Comparison of ENCODE assay signal across 10 cellular contexts in genomic region chr1:39047374-39048229, GRCh38. TPM values are rescaled to one million over a fixed set of nuclear protein-coding genes. Genes with fewer than 3 reads are reported as not detected.
DNase-seq lines count a peak whose midpoint lies in the region; ATAC-seq, FAIRE-seq and TF ChIP-seq lines count a peak whose summit lies in the region.
"Had no signal": no experiment of that assay in that cellular context is flagged by ENCODE, and none has a peak within 500 bp of the region (broad histone marks: within the 10 kb centered on the region; RNA-seq: fewer than 3 reads in every experiment).

No MANE protein-coding gene starts in this region.

- H3K27me3 ChIP-seq in HepG2 (ENCODE audit: control insufficient read depth in 1 of 2, insufficient read depth in 2 of 2, low read length in 2 of 2) = no peaks in the 10 kb centered on the region
- H3K27me3 ChIP-seq in uterus = no peaks in the 10 kb centered on the region

- POLR2A ChIA-PET in HepG2 (lab: Yijun Ruan, JAX) = interaction anchor here (0.9 kb wide), 1 partner anchor 21 kb away, joined by 4 read pairs; the partner anchor contains the start of gene NDUFS5

- 71% methylated on average over 12 of the region's 12 CpGs for WGBS in HepG2 (ENCODE audit: low lambda C conversion rate)

- peak; percentile 53 to 92 for ATAC-seq in activated naive CD4-positive, alpha-beta T cell treated with anti-CD3 and anti-CD28 coated beads, Interleukin-2, amount 50 U/mL, for 72 hours
- ATAC-seq in HepG2 = peak; percentile 30; the same call in 1 of the 3 replicates

- no peak overlapping the region for H2AFZ ChIP-seq in HepG2 (ENCODE audit: low read length)

- H3K27me3 Mint-ChIP-seq in activated naive CD4-positive, alpha-beta T cell treated with anti-CD3 and anti-CD28 coated beads for 36 hours (ENCODE audit: low read depth) = no peaks in the 10 kb centered on the region

- in situ Hi-C loops in astrocyte of the cerebellum (cut with HindIII; ENCODE audit: low sequenced_read_pairs) = no loop called here
- in situ Hi-C loops in HepG2 (cut with HindIII; ENCODE audit: extremely low pct_ligation_motif_present, low pct_unique_long_range_greater_than_20kb) = no loop called here

- BruUV-seq in HepG2 (replicated peaks; lab: Mats Ljungman, UMichigan) = no TSS peak

- H3K27ac Mint-ChIP-seq in activated naive CD4-positive, alpha-beta T cell treated with anti-CD3 and anti-CD28 coated beads, Interleukin-2, amount 50 U/mL, for 72 hours = peak overlapping the region in 1 of 2 donors; percentile 9
- H3K27ac Mint-ChIP-seq in activated naive CD4-positive, alpha-beta T cell treated with anti-CD3 and anti-CD28 coated beads for 36 hours = no peak overlapping the region

- no peaks in the 10 kb centered on the region for H3K9me3 ChIP-seq in HepG2 (ENCODE audit: low read length)
- H3K9me3 ChIP-seq in uterus = no peaks in the 10 kb centered on the region

- TF ChIP-seq EP300 in HepG2 (IDR thresholded peaks at IDR 0.05; ENCODE audit: low read depth in 2 of 2, low read length in 2 of 2) (no peak), HepG2 (CRISPR knock-in tag; IDR thresholded peaks at IDR 0.05; ENCODE audit: borderline replicate concordance) (no peak)

- no peaks in the 10 kb centered on the region for H3K9me3 Mint-ChIP-seq in activated naive CD4-positive, alpha-beta T cell treated with anti-CD3 and anti-CD28 coated beads, Interleukin-2, amount 50 U/mL, for 72 hours
- H3K9me3 Mint-ChIP-seq in activated naive CD4-positive, alpha-beta T cell treated with anti-CD3 and anti-CD28 coated beads for 36 hours = no peaks in the 10 kb centered on the region

- CTCF ChIA-PET in activated naive CD4-positive, alpha-beta T cell treated with anti-CD3 and anti-CD28 coated beads for 36 hours (lab: Charles Lee) = interaction anchor here (0.5 to 1.1 kb wide), 3 partner anchors 15 to 46 kb away, joined by 3 to 4 read pairs (median 3); no protein-coding TSS in a partner anchor
- CTCF ChIA-PET in HepG2 (lab: Yijun Ruan, JAX; ENCODE audit: low intra/inter-chr PET ratio, low total read pairs) = no interaction called here

- peaks cover 6 to 8% of the 10 kb centered on the region in 2 donors for H3K36me3 Mint-ChIP-seq in activated naive CD4-positive, alpha-beta T cell treated with anti-CD3 and anti-CD28 coated beads, Interleukin-2, amount 50 U/mL, for 72 hours
- peaks cover 11% of the 10 kb centered on the region for H3K36me3 Mint-ChIP-seq in activated naive CD4-positive, alpha-beta T cell treated with anti-CD3 and anti-CD28 coated beads for 36 hours (ENCODE audit: low read depth)

- no peak for TF ChIP-seq CTCF in astrocyte of the cerebellum (IDR thresholded peaks at IDR 0.05; ENCODE audit: low read depth, low read length, missing control alignments)
- no peak for TF ChIP-seq CTCF in HepG2 (CRISPR knock-in tag; IDR thresholded peaks at IDR 0.05)
- no peak for TF ChIP-seq CTCF in uterus (IDR thresholded peaks at IDR 0.05)

- H3K4me3 ChIP-seq in astrocyte of the cerebellum (ENCODE audit: low read depth, low read length) (no peak overlapping the region), HepG2 (replicated peaks in 1 of 3; ENCODE audit: insufficient read depth in 1 of 3, low read depth in 2 of 3, low read length in 3 of 3) (no peak overlapping the region), uterus (no peak overlapping the region)

- H3K36me3 ChIP-seq in HepG2 (replicated peaks in 1 of 2; ENCODE audit: control insufficient read depth in 1 of 2, insufficient read depth in 2 of 2, low read length in 2 of 2) (no peaks in the 10 kb centered on the region), uterus (no peaks in the 10 kb centered on the region)

- H3K79me2 ChIP-seq in HepG2 (ENCODE audit: insufficient read depth, low read length) = no peaks in the 10 kb centered on the region

- FAIRE-seq in HepG2 (lab: Jason Lieb, UNC) = no peak
- FAIRE-seq: islet of Langerhans had no signal

- H3K4me1 ChIP-seq in HepG2 (ENCODE audit: insufficient read depth, low read length) = no peaks in the 10 kb centered on the region
- H3K4me1 ChIP-seq in uterus = no peaks in the 10 kb centered on the region

- intact Hi-C loops in activated naive CD4-positive, alpha-beta T cell treated with anti-CD3 and anti-CD28 coated beads for 36 hours (cut with micrococcal nuclease) = no loop called here
- intact Hi-C loops in HepG2 (cut with micrococcal nuclease; ENCODE audit: unreplicated experiment) = no loop called here
- intact Hi-C loops in uterus (cut with DNase I; ENCODE audit: low total_unique reads) = no loop called here

- TF ChIP-seq POLR2A in HepG2 (IDR thresholded peaks at IDR 0.05; ENCODE audit: insufficient read depth in 1 of 2, low read depth in 2 of 2, low read length in 2 of 2) (no peak), uterus (IDR thresholded peaks at IDR 0.05) (no peak)

- H3K4me2 ChIP-seq in HepG2 (ENCODE audit: low read depth, low read length) = no peak overlapping the region

- no peak overlapping the region for H3K9ac ChIP-seq in HepG2 (ENCODE audit: insufficient read depth, low read depth, low read length)

- no peak for TF ChIP-seq RAD21 in HepG2 (CRISPR knock-in tag; IDR thresholded peaks at IDR 0.05)

- no peak for DNase-seq in activated naive CD4-positive, alpha-beta T cell treated with anti-CD3 and anti-CD28 coated beads, Interleukin-2, amount 50 U/mL, for 72 hours (ENCODE audit: low spot score in 2 of 2)
- DNase-seq in activated naive CD4-positive, alpha-beta T cell treated with anti-CD3 and anti-CD28 coated beads for 36 hours = no peak
- DNase-seq in astrocyte of the cerebellum (ENCODE audit: low read depth) (peak; percentile 74), HepG2 (ENCODE audit: low spot score) (peak; percentile 39), uterus (peak; percentile 53 to 68), NCI-H2196 (lab: John Stamatoyannopoulos, UW; ENCODE audit: unreplicated experiment) (no peak), Kasumi-1 (lab: John Stamatoyannopoulos, UW) (no peak), NCI-H2107 treated with DMSO at 0.1 percent for 48 hours (lab: John Stamatoyannopoulos, UW; ENCODE audit: unreplicated experiment) (no peak)
- DNase-seq: DMS79 treated with DMSO at 0.1 percent for 48 hours had no signal

- peaks cover 7% of the 10 kb centered on the region for H3K4me1 Mint-ChIP-seq in activated naive CD4-positive, alpha-beta T cell treated with anti-CD3 and anti-CD28 coated beads for 36 hours (ENCODE audit: low read depth)

- no peak overlapping the region for H3K27ac ChIP-seq in HepG2 (ENCODE audit: extremely low read length, insufficient read depth, low read length)
- H3K27ac ChIP-seq in uterus = peak overlapping the region; percentile 65 to 72

- no peaks in the 10 kb centered on the region for H4K20me1 ChIP-seq in HepG2 (ENCODE audit: insufficient read depth, low read length)

- H3K4me3 Mint-ChIP-seq in activated naive CD4-positive, alpha-beta T cell treated with anti-CD3 and anti-CD28 coated beads for 36 hours = no peak overlapping the region

RNA-seq across cellular contexts. Expression of gene NDUFS5, which starts 21.5 kb away (rescaled TPM):
- 100 to 1,000 TPM; 153 to 211 TPM for total RNA-seq in activated naive CD4-positive, alpha-beta T cell treated with anti-CD3 and anti-CD28 coated beads, Interleukin-2, amount 50 U/mL, for 72 hours
- total RNA-seq in activated naive CD4-positive, alpha-beta T cell treated with anti-CD3 and anti-CD28 coated beads for 36 hours = 100 to 1,000 TPM; 226 TPM
- total RNA-seq in HepG2 (2016; rRNA removed; fragmentation: Illumina TruSeq; extraction: Trizol) (466 and 655 TPM in 2 replicates), uterus (100 to 1,000 TPM; 122 to 659 (median 361) TPM)
- total RNA-seq in HepG2 (2016; cell fraction: cytosol; rRNA removed; fragmentation: Illumina TruSeq; extraction: Trizol; ENCODE audit: low read depth) = 163 and 167 TPM in 2 replicates
- 464 and 703 TPM in 2 replicates for total RNA-seq in HepG2 (2016; cell fraction: insoluble cytoplasmic fraction; rRNA removed; fragmentation: Illumina TruSeq; extraction: Trizol)
- total RNA-seq in HepG2 (2016; cell fraction: membrane; rRNA removed; fragmentation: Illumina TruSeq; extraction: Trizol) = 156 and 158 TPM in 2 replicates
- total RNA-seq in HepG2 (2016; cell fraction: nucleus; rRNA removed; fragmentation: Illumina TruSeq; extraction: Trizol) = 154 and 170 TPM in 2 replicates
- 219 and 263 TPM in 2 replicates for polyA plus RNA-seq in HepG2 (2011; rRNA removed)
- 226 and 341 TPM in 2 replicates for polyA plus RNA-seq in HepG2 (2011; cell fraction: cytosol; rRNA removed)
- 45.6 and 70.1 TPM in 2 replicates for polyA plus RNA-seq in HepG2 (2011; cell fraction: nucleus; rRNA removed)
- 314 and 392 TPM in 2 replicates for polyA plus RNA-seq in HepG2 (2012)
- polyA plus RNA-seq in HepG2 (2016; cell fraction: cytosol; fragmentation: Illumina TruSeq; extraction: Trizol; ENCODE audit: low read depth) = 179 and 209 TPM in 2 replicates
- polyA plus RNA-seq in HepG2 (2016; cell fraction: insoluble cytoplasmic fraction; fragmentation: Illumina TruSeq; extraction: Trizol; ENCODE audit: low read depth) = 671 and 732 TPM in 2 replicates
- 158 and 161 TPM in 2 replicates for polyA plus RNA-seq in HepG2 (2016; cell fraction: membrane; fragmentation: Illumina TruSeq; extraction: Trizol; ENCODE audit: low read depth)
- polyA plus RNA-seq in HepG2 (2016; cell fraction: nucleus; fragmentation: Illumina TruSeq; extraction: Trizol; ENCODE audit: insufficient read depth, low read depth) = 262 and 271 TPM in 2 replicates
- polyA minus RNA-seq in HepG2 (2011; rRNA and poly(A)+ RNA removed; ENCODE audit: low replicate concordance) = 54.3 and 179 TPM in 2 replicates
- polyA minus RNA-seq in HepG2 (2011; cell fraction: cytosol; rRNA and poly(A)+ RNA removed) = 50.5 and 67.1 TPM in 2 replicates
- polyA minus RNA-seq in HepG2 (2011; cell fraction: nucleus; rRNA and poly(A)+ RNA removed) = 41.3 and 58.2 TPM in 2 replicates

RNA-seq across cellular contexts. Expression of gene AKIRIN1, which starts 56.5 kb away (rescaled TPM):
- 10 to 100 TPM; 45.8 to 93.6 TPM for total RNA-seq in activated naive CD4-positive, alpha-beta T cell treated with anti-CD3 and anti-CD28 coated beads, Interleukin-2, amount 50 U/mL, for 72 hours
- total RNA-seq in activated naive CD4-positive, alpha-beta T cell treated with anti-CD3 and anti-CD28 coated beads for 36 hours = 10 to 100 TPM; 58.1 to 58.5 TPM
- total RNA-seq in HepG2 (2016; rRNA removed; fragmentation: Illumina TruSeq; extraction: Trizol) = 123 and 154 TPM in 2 replicates
- total RNA-seq in HepG2 (2016; cell fraction: cytosol; rRNA removed; fragmentation: Illumina TruSeq; extraction: Trizol; ENCODE audit: low read depth) = 24.4 and 26.4 TPM in 2 replicates
- total RNA-seq in HepG2 (2016; cell fraction: insoluble cytoplasmic fraction; rRNA removed; fragmentation: Illumina TruSeq; extraction: Trizol) = 126 and 150 TPM in 2 replicates
- total RNA-seq in HepG2 (2016; cell fraction: membrane; rRNA removed; fragmentation: Illumina TruSeq; extraction: Trizol) = 114 and 115 TPM in 2 replicates
- total RNA-seq in HepG2 (2016; cell fraction: nucleus; rRNA removed; fragmentation: Illumina TruSeq; extraction: Trizol) = 46.8 and 56.0 TPM in 2 replicates
- 96.9 and 157 TPM in 2 replicates for polyA plus RNA-seq in HepG2 (2011; rRNA removed)
- polyA plus RNA-seq in HepG2 (2011; cell fraction: cytosol; rRNA removed) = 64.0 and 81.1 TPM in 2 replicates
- polyA plus RNA-seq in HepG2 (2011; cell fraction: nucleus; rRNA removed) = 22.4 and 29.1 TPM in 2 replicates
- 67.2 and 119 TPM in 2 replicates for polyA plus RNA-seq in HepG2 (2012)
- polyA plus RNA-seq in HepG2 (2016; cell fraction: cytosol; fragmentation: Illumina TruSeq; extraction: Trizol; ENCODE audit: low read depth) = 23.9 and 25.7 TPM in 2 replicates
- polyA plus RNA-seq in HepG2 (2016; cell fraction: insoluble cytoplasmic fraction; fragmentation: Illumina TruSeq; extraction: Trizol; ENCODE audit: low read depth) = 197 and 205 TPM in 2 replicates
- 80.1 and 84.0 TPM in 2 replicates for polyA plus RNA-seq in HepG2 (2016; cell fraction: membrane; fragmentation: Illumina TruSeq; extraction: Trizol; ENCODE audit: low read depth)
- 102 and 107 TPM in 2 replicates for polyA plus RNA-seq in HepG2 (2016; cell fraction: nucleus; fragmentation: Illumina TruSeq; extraction: Trizol; ENCODE audit: insufficient read depth, low read depth)
- 35.3 and 43.0 TPM in 2 replicates for polyA minus RNA-seq in HepG2 (2011; rRNA and poly(A)+ RNA removed; ENCODE audit: low replicate concordance)
- polyA minus RNA-seq in HepG2 (2011; cell fraction: cytosol; rRNA and poly(A)+ RNA removed) = 63.2 and 68.3 TPM in 2 replicates
- 32.2 and 33.9 TPM in 2 replicates for polyA minus RNA-seq in HepG2 (2011; cell fraction: nucleus; rRNA and poly(A)+ RNA removed)
- total RNA-seq in uterus = 10 to 100 TPM; 17.4 to 71.8 (median 53.4) TPM

Comparison
In these comparisons a context has a peak if more than half of its experiments do, and no peak if none do; other contexts are left out.
1. DNase-seq: peak in astrocyte of the cerebellum (single experiment), HepG2 (single experiment) and uterus (2 of 2); none in activated naive CD4-positive, alpha-beta T cell treated with anti-CD3 and anti-CD28 coated beads, Interleukin-2, amount 50 U/mL, for 72 hours (0 of 2), activated naive CD4-positive, alpha-beta T cell treated with anti-CD3 and anti-CD28 coated beads for 36 hours (single experiment), NCI-H2196 (single experiment), Kasumi-1 (0 of 2) and NCI-H2107 treated with DMSO at 0.1 percent for 48 hours (single experiment).